ENCODE assay signal across 18 cellular contexts in the genomic region with DNA sequence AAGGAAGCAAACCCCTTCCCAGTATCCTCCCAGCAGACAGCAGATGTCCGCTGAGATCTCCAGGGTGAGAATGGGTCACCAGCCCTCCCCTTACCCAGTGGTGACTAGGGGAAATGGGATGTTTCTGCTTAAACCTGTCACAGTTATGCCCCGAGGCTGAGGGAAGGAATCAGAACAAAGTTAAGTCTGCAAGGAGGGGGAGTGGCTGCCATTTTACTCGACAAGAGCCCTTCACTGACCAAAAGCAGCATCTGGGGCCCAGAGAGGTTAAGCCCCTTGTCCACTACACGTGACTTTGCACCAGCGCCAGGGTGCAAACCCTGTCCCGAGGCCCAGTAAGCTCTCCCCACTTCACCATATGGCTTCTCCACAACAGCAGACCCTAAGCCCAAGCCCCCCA. TPM values are rescaled to one million over a fixed set of nuclear protein-coding genes. Genes with fewer than 3 reads are reported as not detected.
DNase-seq lines count a peak whose midpoint lies in the region; ATAC-seq and TF ChIP-seq lines count a peak whose summit lies in the region.
"Had no signal": no experiment of that assay in that cellular context is flagged by ENCODE, and none has a peak within 500 bp of the region (broad histone marks: within the 10 kb centered on the region; RNA-seq: fewer than 3 reads in every experiment).

No MANE protein-coding gene starts in this region.

- H3K4me1 ChIP-seq in breast epithelium, result peaks cover 6 to 21% of the 10 kb centered on the region in 2 donors
- peaks cover 38% of the 10 kb centered on the region for H3K4me1 ChIP-seq in RWPE2 (ENCODE audit: insufficient read depth, poor library complexity, severe bottlenecking)
- H3K4me1 ChIP-seq in mesenchymal stem cell (ENCODE audit: control insufficient read depth, insufficient read depth, low read depth, low read length), result peaks cover 42% of the 10 kb centered on the region
- H3K4me1 ChIP-seq in tibial artery, result peaks cover 0 to 51% (median 40%) of the 10 kb centered on the region in 4 donors
- peaks cover 0 to 8% (median 3%) of the 10 kb centered on the region in 4 donors for H3K4me1 ChIP-seq in Peyer's patch

- no peak overlapping the region for H3K27ac Mint-ChIP-seq in MCF 10A (ENCODE audit: low read depth, unreplicated experiment)
- H3K27ac Mint-ChIP-seq: activated B cell treated with CpG ODN at 0.5 μM for 24 hours; activated CD8-positive, alpha-beta T cell treated with anti-CD3 and anti-CD28 coated beads, Interleukin-2, amount 10 ng/mL, durations not matched to agents 7 days and 5 days; CD14-positive monocyte; immature natural killer cell; memory B cell; natural killer cell had no signal

- H3K9me3 ChIP-seq in breast epithelium (no peaks in the 10 kb centered on the region), RWPE2 (ENCODE audit: severe bottlenecking) (no peaks in the 10 kb centered on the region), mesenchymal stem cell (ENCODE audit: control insufficient read depth, low read length) (no peaks in the 10 kb centered on the region), tibial artery (no peaks in the 10 kb centered on the region), Peyer's patch (no peaks in the 10 kb centered on the region)
- H3K9me3 ChIP-seq: MG63 had no signal

- H2BK12ac ChIP-seq in mesenchymal stem cell (ENCODE audit: low read length in 2 of 2), result peak overlapping the region in 1 of 2 experiments; percentile 37

- H3K36me3 ChIP-seq in breast epithelium (no peaks in the 10 kb centered on the region), RWPE2 (ENCODE audit: low read depth) (no peaks in the 10 kb centered on the region), mesenchymal stem cell (ENCODE audit: control insufficient read depth in 1 of 2, insufficient read depth in 2 of 2, low read depth in 1 of 2, low read length in 2 of 2) (no peaks in the 10 kb centered on the region), tibial artery (no peaks in the 10 kb centered on the region), Peyer's patch (no peaks in the 10 kb centered on the region)
- H3K36me3 ChIP-seq: MG63 had no signal

- no peak overlapping the region for H2BK120ac ChIP-seq in mesenchymal stem cell (ENCODE audit: low read depth, low read length)

- H3K4ac ChIP-seq in mesenchymal stem cell (ENCODE audit: low read depth in 1 of 2, low read length in 2 of 2), result no peak overlapping the region

- peaks cover 1% of the 10 kb centered on the region for H3K79me1 ChIP-seq in mesenchymal stem cell (replicated peaks; ENCODE audit: low read length, poor library complexity, severe bottlenecking)

- H3K27me3 Mint-ChIP-seq in MCF 10A (ENCODE audit: insufficient read depth, unreplicated experiment), result no peaks in the 10 kb centered on the region

- H3K4me3 ChIP-seq in breast epithelium, result no peak overlapping the region
- no peak overlapping the region for H3K4me3 ChIP-seq in RWPE2 (ENCODE audit: severe bottlenecking)
- H3K4me3 ChIP-seq in mesenchymal stem cell (ENCODE audit: insufficient read depth in 1 of 2, low read depth in 1 of 2, low read length in 2 of 2), result no peak overlapping the region
- no peak overlapping the region for H3K4me3 ChIP-seq in tibial artery
- H3K4me3 ChIP-seq in Peyer's patch, result no peak overlapping the region
- H3K4me3 ChIP-seq: dorsolateral prefrontal cortex, MG63 had no signal

- H2AFZ ChIP-seq in mesenchymal stem cell (ENCODE audit: low read depth, low read length), result no peak overlapping the region

- 53% methylated on average over 6 of the region's 6 CpGs for WGBS in mesenchymal stem cell

- H2BK5ac ChIP-seq in mesenchymal stem cell (ENCODE audit: low read depth, low read length, poor library complexity, severe bottlenecking), result peak overlapping the region; percentile 20

- CTCF ChIA-PET in MCF 10A (lab: Yijun Ruan, JAX), result interaction anchor here (0.6 to 1.6 kb wide), 3 partner anchors 71 to 456 kb away, joined by 3 to 4 read pairs (median 4); no protein-coding TSS in a partner anchor

- POLR2A ChIA-PET in MCF 10A (lab: Yijun Ruan, JAX), result interaction anchor here (1.6 to 9.0 kb wide), 3 partner anchors 7 to 270 kb away, joined by 4 to 83 read pairs (median 21); a partner anchor contains a TSS

- H2BK15ac ChIP-seq in mesenchymal stem cell (ENCODE audit: low read depth, poor library complexity, severe bottlenecking), result no peak overlapping the region

- H3K18ac ChIP-seq in mesenchymal stem cell (ENCODE audit: low read depth in 1 of 2, low read length in 2 of 2), result peak overlapping the region in 1 of 2 experiments; percentile 19

- DNase-seq in breast epithelium (ENCODE audit: low spot score in 2 of 2) (no peak), MCF 10A (ENCODE audit: unreplicated experiment) (no peak), RWPE2 (ENCODE audit: low spot score) (no peak), mesenchymal stem cell (no peak), tibial artery (no peak), Peyer's patch (no peak), Ammon's horn (ENCODE audit: low spot score) (no peak)
- DNase-seq: activated B cell treated with CpG ODN at 0.5 μM for 24 hours; activated CD8-positive, alpha-beta T cell treated with anti-CD3 and anti-CD28 coated beads, Interleukin-2, amount 10 ng/mL, durations not matched to agents 7 days and 5 days; immature natural killer cell; natural killer cell; NCI-H1694; stimulated activated CD4-positive, alpha-beta T cell treated with anti-CD3 and anti-CD28 coated beads, Interleukin-12 subunit alpha, Interleukin-12 subunit beta, amount 100 ng/mL, for 4 hours had no signal

- no peak overlapping the region for H4K91ac ChIP-seq in mesenchymal stem cell (ENCODE audit: low read length)

- no peak overlapping the region for H3K9ac ChIP-seq in mesenchymal stem cell (ENCODE audit: low read length)

- ATAC-seq in RWPE2 (ENCODE audit: low read depth), result no peak
- ATAC-seq in HG03025 (IDR thresholded peaks at IDR 0.05; ENCODE audit: low FRiP score, unreplicated experiment), result no peak
- ATAC-seq: activated CD8-positive, alpha-beta T cell treated with anti-CD3 and anti-CD28 coated beads, Interleukin-2, amount 10 ng/mL, durations not matched to agents 7 days and 5 days; natural killer cell had no signal

- H3K4me2 ChIP-seq in mesenchymal stem cell (ENCODE audit: low read length, poor library complexity, severe bottlenecking), result no peak overlapping the region

- H3K27ac ChIP-seq in breast epithelium (peak overlapping the region; percentile 79 to 93), RWPE2 (ENCODE audit: poor library complexity, severe bottlenecking) (peak overlapping the region; percentile 27), mesenchymal stem cell (ENCODE audit: low read length, poor library complexity, severe bottlenecking) (no peak overlapping the region), tibial artery (peak overlapping the region; percentile 67 to 74), Peyer's patch (peak overlapping the region in 1 of 4 donors; percentile 31)

- H3K23ac ChIP-seq in mesenchymal stem cell (ENCODE audit: low read length in 2 of 2), result no peak overlapping the region

- no TSS peak for BruUV-seq in MCF 10A (replicated peaks; lab: Mats Ljungman, UMichigan)

- no peak overlapping the region for H3K4me3 Mint-ChIP-seq in MCF 10A (ENCODE audit: unreplicated experiment)
- H3K4me3 Mint-ChIP-seq: activated B cell treated with CpG ODN at 0.5 μM for 24 hours; activated CD8-positive, alpha-beta T cell treated with anti-CD3 and anti-CD28 coated beads, Interleukin-2, amount 10 ng/mL, durations not matched to agents 7 days and 5 days; CD14-positive monocyte; immature natural killer cell; memory B cell; natural killer cell had no signal

- TF ChIP-seq POLR2A in breast epithelium (IDR thresholded peaks at IDR 0.05) (no peak), Peyer's patch (IDR thresholded peaks at IDR 0.05) (no peak)

- intact Hi-C loops in breast epithelium (cut with DNase I; ENCODE audit: low total_unique reads) (no loop called here), MCF 10A (cut with micrococcal nuclease) (loop anchor here (5.0 to 10.0 kb wide), 2 partner anchors 70 to 273 kb away; a partner anchor contains a TSS), tibial artery (cut with DNase I; ENCODE audit: low total_unique reads) (no loop called here)

- H3K27me3 ChIP-seq in breast epithelium (no peaks in the 10 kb centered on the region), RWPE2 (ENCODE audit: insufficient read depth, poor library complexity, severe bottlenecking) (no peaks in the 10 kb centered on the region), mesenchymal stem cell (ENCODE audit: control insufficient read depth in 1 of 2, insufficient read depth in 1 of 2, low read length in 2 of 2) (no peaks in the 10 kb centered on the region), tibial artery (no peaks in the 10 kb centered on the region), Peyer's patch (no peaks in the 10 kb centered on the region)
- H3K27me3 ChIP-seq: dorsolateral prefrontal cortex, MG63 had no signal

- peak overlapping the region; percentile 70 for H2AK5ac ChIP-seq in mesenchymal stem cell (ENCODE audit: low read length, severe bottlenecking)

- no peak overlapping the region for H4K8ac ChIP-seq in mesenchymal stem cell (ENCODE audit: low read length)

- no peaks in the 10 kb centered on the region for H3K9me3 Mint-ChIP-seq in MCF 10A (ENCODE audit: unreplicated experiment)
- H3K9me3 Mint-ChIP-seq: activated B cell treated with CpG ODN at 0.5 μM for 24 hours, immature natural killer cell, memory B cell, natural killer cell had no signal

- H3K14ac ChIP-seq in mesenchymal stem cell (ENCODE audit: low read length in 2 of 2), result no peak overlapping the region

- no peaks in the 10 kb centered on the region for H3K36me3 Mint-ChIP-seq in MCF 10A (ENCODE audit: insufficient read depth, unreplicated experiment)
- H3K36me3 Mint-ChIP-seq: CD14-positive monocyte, immature natural killer cell, memory B cell, natural killer cell had no signal

- TF ChIP-seq CTCF in breast epithelium (IDR thresholded peaks at IDR 0.05), result no peak
- no peak for TF ChIP-seq CTCF in MCF 10A (IDR thresholded peaks at IDR 0.05; ENCODE audit: unreplicated experiment)
- TF ChIP-seq CTCF in RWPE2 (IDR thresholded peaks at IDR 0.05; ENCODE audit: poor library complexity, severe bottlenecking), result no peak
- no peak for TF ChIP-seq CTCF in tibial artery (IDR thresholded peaks at IDR 0.05)
- TF ChIP-seq CTCF in Peyer's patch (IDR thresholded peaks at IDR 0.05), result no peak

- peaks cover 52% of the 10 kb centered on the region for H3K4me1 Mint-ChIP-seq in MCF 10A (ENCODE audit: insufficient read depth, unreplicated experiment)

RNA-seq across cellular contexts. Expression of a gene that starts 4.6 kb away (rescaled TPM):
- total RNA-seq in breast epithelium (1 to 10 TPM; 2.9 to 6.4 (median 3.7) TPM), MCF 10A (2022) (2.2 and 3.8 TPM in 2 replicates), Peyer's patch (1 to 10 TPM in 1 of 4 donors, under 1 TPM in 1, not detected in 2; 0.13 to 9.9 TPM)
- polyA plus RNA-seq in mesenchymal stem cell (2013, experiment 1 of 2), result 0.83 TPM
- 0.82 TPM for polyA plus RNA-seq in mesenchymal stem cell (2013, experiment 2 of 2)
- polyA plus RNA-seq: CD14-positive monocyte had no signal

RNA-seq across cellular contexts. Expression of a gene that starts 55.7 kb away (rescaled TPM):
- total RNA-seq in breast epithelium, result 100 to 1,000 TPM; 117 to 166 (median 124) TPM
- 190 and 226 TPM in 2 replicates for total RNA-seq in MCF 10A (2022)
- 129 TPM for polyA plus RNA-seq in mesenchymal stem cell (2013, experiment 1 of 2)
- polyA plus RNA-seq in mesenchymal stem cell (2013, experiment 2 of 2), result 127 TPM
- 100 to 1,000 TPM in 1 of 4 donors, 10 to 100 TPM in 3; 69.5 to 266 (median 89.5) TPM for total RNA-seq in Peyer's patch
